ENCODE assay signal across 24 cellular contexts in genomic region chr9:6384732-6385131, GRCh38. TPM values are rescaled to one million over a fixed set of nuclear protein-coding genes. Genes with fewer than 3 reads are reported as not detected.
DNase-seq lines count a peak whose midpoint lies in the region; ATAC-seq, FAIRE-seq and TF ChIP-seq lines count a peak whose summit lies in the region.
"Had no signal": no experiment of that assay in that cellular context is flagged by ENCODE, and none has a peak within 500 bp of the region (broad histone marks: within the 10 kb centered on the region; RNA-seq: fewer than 3 reads in every experiment).

No MANE protein-coding gene starts in this region.

- H3K27ac ChIP-seq in DOHH2 (ENCODE audit: low read depth, low read length) (peak overlapping the region; percentile 91), astrocyte (ENCODE audit: low read depth, low read length) (no peak overlapping the region), mesenchymal stem cell (ENCODE audit: low read length, poor library complexity, severe bottlenecking) (peak overlapping the region; percentile 56)
- H3K27ac ChIP-seq: psoas muscle had no signal

- H3K9me2 ChIP-seq in DOHH2 (replicated peaks; ENCODE audit: control insufficient read depth, low read length) = no peaks in the 10 kb centered on the region

- H3K9ac ChIP-seq in astrocyte (ENCODE audit: low read length) = peak overlapping the region; percentile 67
- H3K9ac ChIP-seq in mesenchymal stem cell (ENCODE audit: low read length) = peak overlapping the region; percentile 92

- no peak overlapping the region for H2BK5ac ChIP-seq in mesenchymal stem cell (ENCODE audit: low read depth, low read length, poor library complexity, severe bottlenecking)

- H3K27ac Mint-ChIP-seq in astrocyte (ENCODE audit: unreplicated experiment) = no peak overlapping the region
- H3K27ac Mint-ChIP-seq: activated CD4-positive, alpha-beta T cell treated with anti-CD3 and anti-CD28 coated beads, Interleukin-2, amount 10 ng/mL, durations not matched to agents 7 days and 5 days; activated naive CD8-positive, alpha-beta T cell; natural killer cell had no signal

- H3K79me2 ChIP-seq in DOHH2 (ENCODE audit: control insufficient read depth, low read length) = no peaks in the 10 kb centered on the region
- no peaks in the 10 kb centered on the region for H3K79me2 ChIP-seq in astrocyte (ENCODE audit: insufficient read depth, low read length)

- no peaks in the 10 kb centered on the region for H3K36me3 Mint-ChIP-seq in astrocyte (ENCODE audit: low read depth, unreplicated experiment)
- H3K36me3 Mint-ChIP-seq: natural killer cell had no signal

- H4K8ac ChIP-seq in mesenchymal stem cell (ENCODE audit: low read length) = no peak overlapping the region

- H2BK15ac ChIP-seq in mesenchymal stem cell (ENCODE audit: low read depth, poor library complexity, severe bottlenecking) = no peak overlapping the region

- H3K18ac ChIP-seq in mesenchymal stem cell (ENCODE audit: low read depth in 1 of 2, low read length in 2 of 2) = no peak overlapping the region

- no peaks in the 10 kb centered on the region for H3K79me1 ChIP-seq in mesenchymal stem cell (replicated peaks; ENCODE audit: low read length, poor library complexity, severe bottlenecking)

- peaks cover 18% of the 10 kb centered on the region for H3F3A ChIP-seq in DOHH2 (ENCODE audit: control insufficient read depth, insufficient read depth)

- no peak for ATAC-seq in GM21423 (IDR thresholded peaks at IDR 0.05; ENCODE audit: unreplicated experiment)
- ATAC-seq: natural killer cell, psoas muscle had no signal

- no peak overlapping the region for H4K91ac ChIP-seq in mesenchymal stem cell (ENCODE audit: low read length)

- H3K27me3 Mint-ChIP-seq in astrocyte (ENCODE audit: low read depth, unreplicated experiment) = peaks cover 3% of the 10 kb centered on the region
- H3K27me3 Mint-ChIP-seq: activated naive CD8-positive, alpha-beta T cell had no signal

- peaks cover 7% of the 10 kb centered on the region for H3K4me1 Mint-ChIP-seq in astrocyte (ENCODE audit: low read depth, unreplicated experiment)
- H3K4me1 Mint-ChIP-seq: activated CD4-positive, alpha-beta T cell treated with anti-CD3 and anti-CD28 coated beads, Interleukin-2, amount 10 ng/mL, durations not matched to agents 7 days and 5 days; natural killer cell had no signal

- peak overlapping the region; percentile 32 for H2AK5ac ChIP-seq in mesenchymal stem cell (ENCODE audit: low read length, severe bottlenecking)

- H3K27me3 ChIP-seq in DOHH2 (ENCODE audit: control insufficient read depth, low read length) (no peaks in the 10 kb centered on the region), astrocyte (ENCODE audit: insufficient read depth, low read length) (no peaks in the 10 kb centered on the region), mesenchymal stem cell (ENCODE audit: control insufficient read depth in 1 of 2, insufficient read depth in 1 of 2, low read length in 2 of 2) (no peaks in the 10 kb centered on the region)
- H3K27me3 ChIP-seq: brain microvascular endothelial cell had no signal

- H2BK12ac ChIP-seq in mesenchymal stem cell (ENCODE audit: low read length in 2 of 2) = no peak overlapping the region

- 48% methylated on average over 2 of the region's 2 CpGs for WGBS in mesenchymal stem cell

- H3K36me3 ChIP-seq in DOHH2 (ENCODE audit: control insufficient read depth, low read length) (no peaks in the 10 kb centered on the region), astrocyte (ENCODE audit: insufficient read depth, low read length) (no peaks in the 10 kb centered on the region), mesenchymal stem cell (ENCODE audit: control insufficient read depth in 1 of 2, insufficient read depth in 2 of 2, low read depth in 1 of 2, low read length in 2 of 2) (no peaks in the 10 kb centered on the region)
- H3K36me3 ChIP-seq: brain microvascular endothelial cell, thoracic aorta had no signal

- peaks cover 61% of the 10 kb centered on the region for H3K4me1 ChIP-seq in DOHH2 (ENCODE audit: control insufficient read depth, low read length)
- H3K4me1 ChIP-seq in astrocyte (ENCODE audit: insufficient read depth, low read length) = peaks cover 4% of the 10 kb centered on the region
- H3K4me1 ChIP-seq in mesenchymal stem cell (ENCODE audit: control insufficient read depth, insufficient read depth, low read depth, low read length) = no peaks in the 10 kb centered on the region
- H3K4me1 ChIP-seq: psoas muscle had no signal

- H3K4me3 Mint-ChIP-seq in astrocyte (ENCODE audit: unreplicated experiment) = no peak overlapping the region
- H3K4me3 Mint-ChIP-seq: activated CD4-positive, alpha-beta T cell treated with anti-CD3 and anti-CD28 coated beads, Interleukin-2, amount 10 ng/mL, durations not matched to agents 7 days and 5 days; activated naive CD8-positive, alpha-beta T cell; natural killer cell had no signal

- H2AFZ ChIP-seq in astrocyte (ENCODE audit: low read depth, low read length) (peak overlapping the region; percentile 33), mesenchymal stem cell (ENCODE audit: low read depth, low read length) (no peak overlapping the region)

- peaks cover 2% of the 10 kb centered on the region for H3K9me3 Mint-ChIP-seq in astrocyte (ENCODE audit: unreplicated experiment)
- H3K9me3 Mint-ChIP-seq: natural killer cell had no signal

- DNase-seq in HT1080 (ENCODE audit: low read depth) = peak; percentile 12
- DNase-seq in astrocyte (ENCODE audit: low read depth) = no peak
- no peak for DNase-seq in mesenchymal stem cell
- DNase-seq in glomerular visceral epithelial cell (ENCODE audit: extremely low spot score) = no peak
- no peak for DNase-seq in pons (ENCODE audit: low spot score)
- DNase-seq in activated CD4-positive, alpha-beta T cell treated with anti-CD3 and anti-CD28 coated beads, Interleukin-2, amount 50 U/mL, for 48 hours = no peak
- DNase-seq: activated CD4-positive, alpha-beta T cell treated with anti-CD3 and anti-CD28 coated beads, Interleukin-2, amount 10 ng/mL, durations not matched to agents 7 days and 5 days; activated T-cell treated with anti-CD3 and anti-CD28 coated beads, Interleukin-2, amount 50 U/mL, for 1 hour; brain microvascular endothelial cell; natural killer cell; NCI-H187 treated with DMSO at 0.1 percent for 48 hours; NCI-H526 treated with DMSO at 0.1 percent for 48 hours; psoas muscle had no signal

- H4K20me1 ChIP-seq in DOHH2 (ENCODE audit: control insufficient read depth, insufficient read depth, low read depth, low read length) (no peaks in the 10 kb centered on the region), astrocyte (ENCODE audit: insufficient read depth, low read length) (no peaks in the 10 kb centered on the region)

- 0 out of 2 replicates have a peak, but pooled peaks cover 3% of the 10 kb centered on the region for H3K9me3 ChIP-seq in DOHH2 (ENCODE audit: control insufficient read depth, insufficient read depth, low read length)
- no peaks in the 10 kb centered on the region for H3K9me3 ChIP-seq in astrocyte (ENCODE audit: insufficient read depth, low read depth, low read length)
- H3K9me3 ChIP-seq in mesenchymal stem cell (ENCODE audit: control insufficient read depth, low read length) = no peaks in the 10 kb centered on the region
- H3K9me3 ChIP-seq: thoracic aorta had no signal

- H3K14ac ChIP-seq in mesenchymal stem cell (ENCODE audit: low read length in 2 of 2) = no peak overlapping the region

- H3K4me3 ChIP-seq in DOHH2 (ENCODE audit: low read length) (peak overlapping the region; percentile 62), astrocyte (ENCODE audit: insufficient read depth, low read depth, low read length) (no peak overlapping the region), mesenchymal stem cell (ENCODE audit: insufficient read depth in 1 of 2, low read depth in 1 of 2, low read length in 2 of 2) (peak overlapping the region in 1 of 2 experiments; percentile 52)
- H3K4me3 ChIP-seq: psoas muscle, smooth muscle cell, thoracic aorta had no signal

- H3K4me2 ChIP-seq in DOHH2 (ENCODE audit: low read length) (peak overlapping the region; percentile 64), astrocyte (ENCODE audit: low read length) (no peak overlapping the region), mesenchymal stem cell (ENCODE audit: low read length, poor library complexity, severe bottlenecking) (no peak overlapping the region)
- H3K4me2 ChIP-seq: smooth muscle cell had no signal

- no peak overlapping the region for H3K4ac ChIP-seq in mesenchymal stem cell (ENCODE audit: low read depth in 1 of 2, low read length in 2 of 2)

- TF ChIP-seq CTCF in DOHH2 (IDR thresholded peaks at IDR 0.05; ENCODE audit: low read depth, low read length, poor library complexity, severe bottlenecking) (no peak), astrocyte (IDR thresholded peaks at IDR 0.05; ENCODE audit: insufficient read depth, low read depth, low read length) (no peak)

- no peak overlapping the region for H3K23ac ChIP-seq in mesenchymal stem cell (ENCODE audit: low read length in 2 of 2)

- H2BK120ac ChIP-seq in mesenchymal stem cell (ENCODE audit: low read depth, low read length) = no peak overlapping the region

- FAIRE-seq in astrocyte (lab: Jason Lieb, UNC) = no peak
- FAIRE-seq: D721Med, RCC 7860 had no signal

RNA-seq across cellular contexts. Expression of gene UHRF2, which starts 28.3 kb away (rescaled TPM):
- 47.8 and 58.5 TPM in 2 replicates for total RNA-seq in HT1080 (2014; rRNA removed; shearing (Covaris generic))
- polyA plus RNA-seq in HT1080 (2015; cell fraction: cytosol; rRNA removed) = 48.6 and 57.5 TPM in 2 replicates
- polyA plus RNA-seq in HT1080 (2015; cell fraction: nucleus; rRNA removed) = 222 and 223 TPM in 2 replicates
- total RNA-seq in astrocyte = 36.4 and 37.4 TPM in 2 replicates
- polyA plus RNA-seq in mesenchymal stem cell (2013, experiment 1 of 2) = 17.2 TPM
- 17.2 TPM for polyA plus RNA-seq in mesenchymal stem cell (2013, experiment 2 of 2)

RNA-seq across cellular contexts. Expression of gene TPD52L3, which starts 56.6 kb away (rescaled TPM):
- total RNA-seq in HT1080 (2014; rRNA removed; shearing (Covaris generic)) = not detected in 2 replicates
- polyA plus RNA-seq in HT1080 (2015; cell fraction: cytosol; rRNA removed) = not detected in 2 replicates
- not detected in 2 replicates for polyA plus RNA-seq in HT1080 (2015; cell fraction: nucleus; rRNA removed)
- total RNA-seq in astrocyte = not detected in 2 replicates
- not detected for polyA plus RNA-seq in mesenchymal stem cell (2013, experiment 1 of 2)
- polyA plus RNA-seq in mesenchymal stem cell (2013, experiment 2 of 2) = not detected
- total RNA-seq: activated CD4-positive, alpha-beta T cell treated with anti-CD3 and anti-CD28 coated beads, Interleukin-2, amount 10 ng/mL, durations not matched to agents 7 days and 5 days; dermis microvascular lymphatic vessel endothelial cell; lung microvascular endothelial cell; natural killer cell; psoas muscle; smooth muscle cell had no signal
- polyA plus RNA-seq: BJ, esophagus, psoas muscle, smooth muscle cell had no signal
